ENCODE assay signal across 33 cellular contexts in the genomic region with DNA sequence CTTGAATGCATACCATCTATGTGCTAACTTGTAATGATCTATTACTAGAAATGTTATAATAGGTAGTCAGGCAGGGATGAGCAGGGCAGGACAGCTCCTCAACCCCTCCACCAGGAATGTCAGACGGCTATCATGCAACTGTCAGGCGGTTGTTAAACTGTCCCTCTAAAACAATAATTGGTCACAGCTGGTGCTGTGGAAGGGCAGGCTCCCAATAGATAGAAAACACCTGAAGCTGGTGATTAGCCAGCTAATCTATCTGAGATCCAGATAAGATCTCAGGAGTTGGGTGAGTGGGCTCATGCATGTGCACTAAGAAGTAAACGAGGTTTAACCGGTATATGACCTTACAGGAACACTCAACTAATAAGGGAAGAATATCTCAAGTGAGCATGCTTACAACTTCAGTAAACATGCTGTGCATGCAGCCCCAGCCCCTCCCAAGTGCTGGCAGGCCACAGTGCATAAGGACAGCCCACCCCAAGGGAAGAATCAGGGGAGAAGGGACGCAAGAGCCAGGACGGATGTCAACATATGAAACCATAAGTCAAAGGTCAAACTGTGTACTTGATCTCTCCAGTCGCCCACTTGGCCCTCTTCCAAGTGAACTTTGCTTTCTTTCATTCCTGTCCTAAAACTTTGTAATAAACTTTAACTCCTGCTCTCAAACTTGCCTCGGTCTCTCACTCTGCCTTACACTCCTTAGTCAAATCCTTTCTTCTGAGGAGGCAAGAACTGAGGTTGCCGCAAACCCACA.
DNase-seq lines count a peak whose midpoint lies in the region; FAIRE-seq and TF ChIP-seq lines count a peak whose summit lies in the region.
"Had no signal": no experiment of that assay in that cellular context is flagged by ENCODE, and none has a peak within 500 bp of the region (broad histone marks: within the 10 kb centered on the region; RNA-seq: fewer than 3 reads in every experiment).

No MANE protein-coding gene starts in this region.

- H3K9me3 Mint-ChIP-seq in MCF 10A (ENCODE audit: unreplicated experiment): peaks cover 7% of the 10 kb centered on the region

- H3K4me3 Mint-ChIP-seq in MCF 10A (ENCODE audit: unreplicated experiment): no peak overlapping the region
- H3K4me3 Mint-ChIP-seq: activated CD4-positive, alpha-beta memory T cell treated with anti-CD3 and anti-CD28 coated beads for 36 hours; activated naive CD4-positive, alpha-beta T cell treated with anti-CD3 and anti-CD28 coated beads for 36 hours; activated T-cell treated with anti-CD3 and anti-CD28 coated beads, Interleukin-2, amount 50 U/mL, for 72 hours; CD8-positive, alpha-beta T cell; effector memory CD8-positive, alpha-beta T cell; neural crest cell; stimulated activated naive CD8-positive, alpha-beta T cell treated with anti-CD3 and anti-CD28 coated beads, Interleukin-15, Interleukin-2, amounts not matched to agents 100 ng/mL and 50 ng/mL, for 24 hours had no signal

- H3K4me1 Mint-ChIP-seq in MCF 10A (ENCODE audit: insufficient read depth, unreplicated experiment): no peaks in the 10 kb centered on the region

- H3K27me3 Mint-ChIP-seq in MCF 10A (ENCODE audit: insufficient read depth, unreplicated experiment): no peaks in the 10 kb centered on the region
- H3K27me3 Mint-ChIP-seq: activated CD4-positive, alpha-beta memory T cell treated with anti-CD3 and anti-CD28 coated beads for 36 hours; effector memory CD8-positive, alpha-beta T cell; stimulated activated naive CD8-positive, alpha-beta T cell treated with anti-CD3 and anti-CD28 coated beads, Interleukin-15, Interleukin-2, amounts not matched to agents 100 ng/mL and 50 ng/mL, for 24 hours had no signal

- FAIRE-seq in kidney (lab: Jason Lieb, UNC): no peak
- FAIRE-seq: GM12878, islet of Langerhans had no signal

- peak overlapping the region; percentile 37 to 45 for H3K27ac ChIP-seq in kidney (ENCODE audit: low read depth in 2 of 2, low read length in 2 of 2)
- H3K27ac ChIP-seq: adrenal gland, parathyroid adenoma, PC-9, spleen, thoracic aorta, uterus had no signal

- CTCF ChIA-PET in MCF 10A (lab: Yijun Ruan, JAX): no interaction called here

- no peaks in the 10 kb centered on the region for H3K36me3 ChIP-seq in kidney (ENCODE audit: control insufficient read depth in 1 of 2, insufficient read depth in 2 of 2, low read length in 2 of 2)
- H3K36me3 ChIP-seq: adrenal gland, BE2C, HAP-1, spleen, thoracic aorta, uterus had no signal

- TF ChIP-seq CTCF in kidney (IDR thresholded peaks at IDR 0.05; ENCODE audit: borderline replicate concordance, extremely low read depth, insufficient read depth) (no peak), MCF 10A (IDR thresholded peaks at IDR 0.05; ENCODE audit: unreplicated experiment) (no peak)

- no peak overlapping the region for H3K9ac ChIP-seq in kidney (ENCODE audit: low read length in 2 of 2)
- H3K9ac ChIP-seq: parathyroid adenoma had no signal

- no peak overlapping the region for H3K27ac Mint-ChIP-seq in MCF 10A (ENCODE audit: low read depth, unreplicated experiment)
- H3K27ac Mint-ChIP-seq: activated CD4-positive, alpha-beta memory T cell treated with anti-CD3 and anti-CD28 coated beads for 36 hours; activated naive CD4-positive, alpha-beta T cell treated with anti-CD3 and anti-CD28 coated beads for 36 hours; activated T-cell treated with anti-CD3 and anti-CD28 coated beads, Interleukin-2, amount 50 U/mL, for 72 hours; CD8-positive, alpha-beta T cell; effector memory CD8-positive, alpha-beta T cell; stimulated activated naive CD8-positive, alpha-beta T cell treated with anti-CD3 and anti-CD28 coated beads, Interleukin-15, Interleukin-2, amounts not matched to agents 100 ng/mL and 50 ng/mL, for 24 hours had no signal

- no peaks in the 10 kb centered on the region for H3K36me3 Mint-ChIP-seq in MCF 10A (ENCODE audit: insufficient read depth, unreplicated experiment)
- H3K36me3 Mint-ChIP-seq: activated CD4-positive, alpha-beta memory T cell treated with anti-CD3 and anti-CD28 coated beads for 36 hours; CD8-positive, alpha-beta T cell had no signal

- H3K4me3 ChIP-seq in kidney (ENCODE audit: low read length in 2 of 2): peak overlapping the region in 1 of 2 donors; percentile 9
- H3K4me3 ChIP-seq: adrenal gland, GM12878, HAP-1, PC-9, spleen, thoracic aorta, uterus had no signal

- BruUV-seq in MCF 10A (replicated peaks; lab: Mats Ljungman, UMichigan): no TSS peak

- H3K4me1 ChIP-seq in kidney (ENCODE audit: control insufficient read depth in 1 of 2, insufficient read depth in 1 of 2, low read depth in 1 of 2, low read length in 2 of 2): peaks cover 0 to 5% of the 10 kb centered on the region in 2 donors
- H3K4me1 ChIP-seq: adrenal gland, BE2C, HAP-1, parathyroid adenoma, spleen, uterus had no signal

- POLR2A ChIA-PET in MCF 10A (lab: Yijun Ruan, JAX): no interaction called here

- intact Hi-C loops in kidney (cut with DNase I): no loop called here
- intact Hi-C loops in MCF 10A (cut with micrococcal nuclease): no loop called here

- H3K9me3 ChIP-seq in kidney (ENCODE audit: control insufficient read depth in 1 of 2, low read length in 2 of 2): peaks cover 0 to 6% of the 10 kb centered on the region in 2 donors
- H3K9me3 ChIP-seq: adrenal gland, BE2C, HAP-1, thoracic aorta had no signal

- peak; percentile 16 for DNase-seq in LoVo (ENCODE audit: low spot score)
- peak; percentile 8 for DNase-seq in NCI-H82 treated with DMSO at 0.1 percent for 48 hours (lab: John Stamatoyannopoulos, UW; ENCODE audit: unreplicated experiment)
- no peak for DNase-seq in kidney
- peak; percentile 67 for DNase-seq in mucosa of gallbladder (ENCODE audit: low spot score)
- DNase-seq in NCI-H1092 treated with DMSO at 0.1 percent for 48 hours (lab: John Stamatoyannopoulos, UW): no peak
- DNase-seq in A172 (ENCODE audit: low spot score): no peak
- DNase-seq in MCF 10A (ENCODE audit: unreplicated experiment): no peak
- DNase-seq: activated CD4-positive, alpha-beta memory T cell treated with anti-CD3 and anti-CD28 coated beads for 36 hours; activated CD4-positive, alpha-beta T cell treated with anti-CD3 and anti-CD28 coated beads for 1 hour; activated naive CD4-positive, alpha-beta T cell treated with anti-CD3 and anti-CD28 coated beads for 36 hours; activated T-cell treated with anti-CD3 and anti-CD28 coated beads, Interleukin-2, amount 50 U/mL, for 72 hours; adrenal gland; BE2C; CD8-positive, alpha-beta T cell; central memory CD4-positive, alpha-beta T cell; effector memory CD8-positive, alpha-beta T cell; EL; Kasumi-1; NCI-H1694; NCI-H446 treated with DMSO at 0.1 percent for 48 hours; NK-92 treated with Interleukin-12 subunit alpha and Interleukin-12 subunit beta, amount 100 ng/mL, for 24 hours; PC-9; spleen; stimulated activated CD4-positive, alpha-beta T cell treated with anti-CD3 and anti-CD28 coated beads, Interleukin-2, amount 100 ng/mL, for 24 hours; stimulated activated CD8-positive, alpha-beta memory T cell treated with anti-CD3 and anti-CD28 coated beads, Interleukin-4, amount 100 ng/mL, for 48 hours; uterus had no signal

Comparison
In these comparisons a context has a peak if more than half of its experiments do, and no peak if none do; other contexts are left out.
1. DNase-seq: peak in LoVo (single experiment), NCI-H82 treated with DMSO at 0.1 percent for 48 hours (single experiment) and mucosa of gallbladder (single experiment); none in kidney (single experiment), NCI-H1092 treated with DMSO at 0.1 percent for 48 hours (single experiment), A172 (single experiment) and MCF 10A (single experiment).